In the genomic region with DNA sequence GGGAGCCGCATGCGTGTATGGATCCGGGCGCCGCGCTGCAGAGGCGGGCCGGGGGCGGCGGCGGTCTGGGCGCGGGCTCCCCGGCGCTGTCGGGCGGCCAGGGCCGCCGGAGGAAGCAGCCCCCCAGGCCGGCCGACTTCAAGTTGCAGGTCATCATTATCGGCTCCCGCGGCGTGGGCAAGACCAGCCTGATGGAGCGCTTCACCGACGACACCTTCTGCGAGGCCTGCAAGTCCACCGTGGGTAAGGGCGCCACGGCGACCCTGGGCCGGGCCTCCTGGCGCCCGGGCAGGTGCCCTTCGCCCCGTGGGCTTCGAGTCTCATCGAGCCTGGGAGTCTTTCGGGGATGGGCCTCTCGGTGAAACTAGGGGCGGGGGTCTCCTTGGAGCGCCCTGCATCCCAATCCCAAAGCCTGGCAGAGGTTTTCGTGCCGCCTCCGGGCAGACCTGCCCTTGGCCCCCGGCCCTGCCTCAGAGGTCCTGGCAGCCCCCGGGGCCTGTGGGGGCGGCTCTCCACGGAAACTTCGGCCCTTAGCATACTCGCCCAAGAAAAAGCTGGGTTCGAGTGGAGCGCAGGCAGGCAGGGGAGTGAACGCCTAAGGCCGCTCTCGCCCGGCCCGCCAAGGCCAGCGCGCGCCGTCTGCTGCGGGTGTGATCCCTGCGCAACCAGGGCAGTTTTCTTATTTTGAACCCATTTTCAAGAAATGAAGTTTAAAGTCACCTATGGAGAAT, we compare ENCODE assay signal across 1 cellular context.
TF ChIP-seq lines count a peak whose summit lies in the region.

No MANE protein-coding gene starts in this region.

TF ChIP-seq in K562, 482 proteins besides CTCF, POLR2A, EP300 and RAD21 (continues in another document):
- TF ChIP-seq, protein P1, sequence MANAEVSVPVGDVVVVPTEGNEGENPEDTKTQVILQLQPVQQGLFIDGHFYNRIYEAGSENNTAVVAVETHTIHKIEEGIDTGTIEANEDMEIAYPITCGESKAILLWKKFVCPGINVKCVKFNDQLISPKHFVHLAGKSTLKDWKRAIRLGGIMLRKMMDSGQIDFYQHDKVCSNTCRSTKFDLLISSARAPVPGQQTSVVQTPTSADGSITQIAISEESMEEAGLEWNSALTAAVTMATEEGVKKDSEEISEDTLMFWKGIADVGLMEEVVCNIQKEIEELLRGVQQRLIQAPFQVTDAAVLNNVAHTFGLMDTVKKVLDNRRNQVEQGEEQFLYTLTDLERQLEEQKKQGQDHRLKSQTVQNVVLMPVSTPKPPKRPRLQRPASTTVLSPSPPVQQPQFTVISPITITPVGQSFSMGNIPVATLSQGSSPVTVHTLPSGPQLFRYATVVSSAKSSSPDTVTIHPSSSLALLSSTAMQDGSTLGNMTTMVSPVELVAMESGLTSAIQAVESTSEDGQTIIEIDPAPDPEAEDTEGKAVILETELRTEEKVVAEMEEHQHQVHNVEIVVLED (CRISPR knock-in tag; IDR thresholded peaks at IDR 0.05) = no peak
- no peak for TF ChIP-seq CEBPG (CRISPR knock-in tag; IDR thresholded peaks at IDR 0.05)
- no peak for TF ChIP-seq CEBPG (tag; conservative IDR thresholded peaks at IDR 0.05 in 1 of 2, IDR thresholded peaks at IDR 0.05 in 1 of 2)
- TF ChIP-seq, protein P2, sequence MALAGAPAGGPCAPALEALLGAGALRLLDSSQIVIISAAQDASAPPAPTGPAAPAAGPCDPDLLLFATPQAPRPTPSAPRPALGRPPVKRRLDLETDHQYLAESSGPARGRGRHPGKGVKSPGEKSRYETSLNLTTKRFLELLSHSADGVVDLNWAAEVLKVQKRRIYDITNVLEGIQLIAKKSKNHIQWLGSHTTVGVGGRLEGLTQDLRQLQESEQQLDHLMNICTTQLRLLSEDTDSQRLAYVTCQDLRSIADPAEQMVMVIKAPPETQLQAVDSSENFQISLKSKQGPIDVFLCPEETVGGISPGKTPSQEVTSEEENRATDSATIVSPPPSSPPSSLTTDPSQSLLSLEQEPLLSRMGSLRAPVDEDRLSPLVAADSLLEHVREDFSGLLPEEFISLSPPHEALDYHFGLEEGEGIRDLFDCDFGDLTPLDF (CRISPR knock-in tag; IDR thresholded peaks at IDR 0.05) = peak; percentile 51
- 0 out of 2 replicates have a peak, but pooled peaks have one; percentile 75 for TF ChIP-seq RBM14 (IDR thresholded peaks at IDR 0.05; ENCODE audit: borderline replicate concordance, insufficient read depth, low read depth, low read length)
- TF ChIP-seq POLR2G (IDR thresholded peaks at IDR 0.05; ENCODE audit: low read depth, low read length) = 0 out of 2 replicates have a peak, but pooled peaks have one; percentile 10
- TF ChIP-seq COPS2 (conservative IDR thresholded peaks at IDR 0.05) = no peak
- TF ChIP-seq PHF8 (IDR thresholded peaks at IDR 0.05; ENCODE audit: borderline replicate concordance, low read length) = peak; percentile 56; the same call in 1 of the 2 replicates
- TF ChIP-seq, protein P3, sequence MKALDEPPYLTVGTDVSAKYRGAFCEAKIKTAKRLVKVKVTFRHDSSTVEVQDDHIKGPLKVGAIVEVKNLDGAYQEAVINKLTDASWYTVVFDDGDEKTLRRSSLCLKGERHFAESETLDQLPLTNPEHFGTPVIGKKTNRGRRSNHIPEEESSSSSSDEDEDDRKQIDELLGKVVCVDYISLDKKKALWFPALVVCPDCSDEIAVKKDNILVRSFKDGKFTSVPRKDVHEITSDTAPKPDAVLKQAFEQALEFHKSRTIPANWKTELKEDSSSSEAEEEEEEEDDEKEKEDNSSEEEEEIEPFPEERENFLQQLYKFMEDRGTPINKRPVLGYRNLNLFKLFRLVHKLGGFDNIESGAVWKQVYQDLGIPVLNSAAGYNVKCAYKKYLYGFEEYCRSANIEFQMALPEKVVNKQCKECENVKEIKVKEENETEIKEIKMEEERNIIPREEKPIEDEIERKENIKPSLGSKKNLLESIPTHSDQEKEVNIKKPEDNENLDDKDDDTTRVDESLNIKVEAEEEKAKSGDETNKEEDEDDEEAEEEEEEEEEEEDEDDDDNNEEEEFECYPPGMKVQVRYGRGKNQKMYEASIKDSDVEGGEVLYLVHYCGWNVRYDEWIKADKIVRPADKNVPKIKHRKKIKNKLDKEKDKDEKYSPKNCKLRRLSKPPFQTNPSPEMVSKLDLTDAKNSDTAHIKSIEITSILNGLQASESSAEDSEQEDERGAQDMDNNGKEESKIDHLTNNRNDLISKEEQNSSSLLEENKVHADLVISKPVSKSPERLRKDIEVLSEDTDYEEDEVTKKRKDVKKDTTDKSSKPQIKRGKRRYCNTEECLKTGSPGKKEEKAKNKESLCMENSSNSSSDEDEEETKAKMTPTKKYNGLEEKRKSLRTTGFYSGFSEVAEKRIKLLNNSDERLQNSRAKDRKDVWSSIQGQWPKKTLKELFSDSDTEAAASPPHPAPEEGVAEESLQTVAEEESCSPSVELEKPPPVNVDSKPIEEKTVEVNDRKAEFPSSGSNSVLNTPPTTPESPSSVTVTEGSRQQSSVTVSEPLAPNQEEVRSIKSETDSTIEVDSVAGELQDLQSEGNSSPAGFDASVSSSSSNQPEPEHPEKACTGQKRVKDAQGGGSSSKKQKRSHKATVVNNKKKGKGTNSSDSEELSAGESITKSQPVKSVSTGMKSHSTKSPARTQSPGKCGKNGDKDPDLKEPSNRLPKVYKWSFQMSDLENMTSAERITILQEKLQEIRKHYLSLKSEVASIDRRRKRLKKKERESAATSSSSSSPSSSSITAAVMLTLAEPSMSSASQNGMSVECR (CRISPR knock-in tag; IDR thresholded peaks at IDR 0.05) = peak; percentile 40; the same call in 1 of the 2 replicates
- TF ChIP-seq, protein P4, sequence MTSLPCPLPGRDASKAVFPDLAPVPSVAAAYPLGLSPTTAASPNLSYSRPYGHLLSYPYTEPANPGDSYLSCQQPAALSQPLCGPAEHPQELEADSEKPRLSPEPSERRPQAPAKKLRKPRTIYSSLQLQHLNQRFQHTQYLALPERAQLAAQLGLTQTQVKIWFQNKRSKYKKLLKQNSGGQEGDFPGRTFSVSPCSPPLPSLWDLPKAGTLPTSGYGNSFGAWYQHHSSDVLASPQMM (CRISPR knock-in tag; IDR thresholded peaks at IDR 0.05) = no peak
- no peak for TF ChIP-seq CCNT2 (IDR thresholded peaks at IDR 0.05; ENCODE audit: borderline replicate concordance, extremely low read depth, insufficient read length, low read depth, low read length)
- TF ChIP-seq HNRNPLL (IDR thresholded peaks at IDR 0.05; ENCODE audit: low read depth, low read length, poor library complexity, severe bottlenecking) = peak; percentile 61
- TF ChIP-seq SMARCC2 (IDR thresholded peaks at IDR 0.05; ENCODE audit: low read depth) = no peak
- TF ChIP-seq SIN3A (IDR thresholded peaks at IDR 0.05; ENCODE audit: borderline replicate concordance in 2 of 2, control insufficient read depth in 1 of 2, low read depth in 2 of 2, low read length in 2 of 2) = 0 out of 4 replicates have a peak, but pooled peaks have one; percentile 13 to 25
- no peak for TF ChIP-seq YBX1 (IDR thresholded peaks at IDR 0.05)
- TF ChIP-seq, protein P5, sequence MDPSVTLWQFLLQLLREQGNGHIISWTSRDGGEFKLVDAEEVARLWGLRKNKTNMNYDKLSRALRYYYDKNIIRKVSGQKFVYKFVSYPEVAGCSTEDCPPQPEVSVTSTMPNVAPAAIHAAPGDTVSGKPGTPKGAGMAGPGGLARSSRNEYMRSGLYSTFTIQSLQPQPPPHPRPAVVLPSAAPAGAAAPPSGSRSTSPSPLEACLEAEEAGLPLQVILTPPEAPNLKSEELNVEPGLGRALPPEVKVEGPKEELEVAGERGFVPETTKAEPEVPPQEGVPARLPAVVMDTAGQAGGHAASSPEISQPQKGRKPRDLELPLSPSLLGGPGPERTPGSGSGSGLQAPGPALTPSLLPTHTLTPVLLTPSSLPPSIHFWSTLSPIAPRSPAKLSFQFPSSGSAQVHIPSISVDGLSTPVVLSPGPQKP (CRISPR knock-in tag; IDR thresholded peaks at IDR 0.05) = no peak
- TF ChIP-seq, protein P6, sequence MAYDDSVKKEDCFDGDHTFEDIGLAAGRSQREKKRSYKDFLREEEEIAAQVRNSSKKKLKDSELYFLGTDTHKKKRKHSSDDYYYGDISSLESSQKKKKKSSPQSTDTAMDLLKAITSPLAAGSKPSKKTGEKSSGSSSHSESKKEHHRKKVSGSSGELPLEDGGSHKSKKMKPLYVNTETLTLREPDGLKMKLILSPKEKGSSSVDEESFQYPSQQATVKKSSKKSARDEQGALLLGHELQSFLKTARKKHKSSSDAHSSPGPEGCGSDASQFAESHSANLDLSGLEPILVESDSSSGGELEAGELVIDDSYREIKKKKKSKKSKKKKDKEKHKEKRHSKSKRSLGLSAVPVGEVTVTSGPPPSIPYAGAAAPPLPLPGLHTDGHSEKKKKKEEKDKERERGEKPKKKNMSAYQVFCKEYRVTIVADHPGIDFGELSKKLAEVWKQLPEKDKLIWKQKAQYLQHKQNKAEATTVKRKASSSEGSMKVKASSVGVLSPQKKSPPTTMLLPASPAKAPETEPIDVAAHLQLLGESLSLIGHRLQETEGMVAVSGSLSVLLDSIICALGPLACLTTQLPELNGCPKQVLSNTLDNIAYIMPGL (CRISPR knock-in tag; IDR thresholded peaks at IDR 0.05) = 0 out of 2 replicates have a peak, but pooled peaks have one; percentile 41
- no peak for TF ChIP-seq RCOR1 (IDR thresholded peaks at IDR 0.05; ENCODE audit: borderline replicate concordance in 1 of 2, low read depth in 2 of 2, low read length in 2 of 2)
- TF ChIP-seq ZNF830 (CRISPR knock-in tag; IDR thresholded peaks at IDR 0.05) = no peak
- TF ChIP-seq NR2C2 (CRISPR knock-in tag; IDR thresholded peaks at IDR 0.05) = no peak
- TF ChIP-seq NR2C2 (tag; IDR thresholded peaks at IDR 0.05) = 0 out of 2 replicates have a peak, but pooled peaks have one; percentile 15
- TF ChIP-seq, protein P7, sequence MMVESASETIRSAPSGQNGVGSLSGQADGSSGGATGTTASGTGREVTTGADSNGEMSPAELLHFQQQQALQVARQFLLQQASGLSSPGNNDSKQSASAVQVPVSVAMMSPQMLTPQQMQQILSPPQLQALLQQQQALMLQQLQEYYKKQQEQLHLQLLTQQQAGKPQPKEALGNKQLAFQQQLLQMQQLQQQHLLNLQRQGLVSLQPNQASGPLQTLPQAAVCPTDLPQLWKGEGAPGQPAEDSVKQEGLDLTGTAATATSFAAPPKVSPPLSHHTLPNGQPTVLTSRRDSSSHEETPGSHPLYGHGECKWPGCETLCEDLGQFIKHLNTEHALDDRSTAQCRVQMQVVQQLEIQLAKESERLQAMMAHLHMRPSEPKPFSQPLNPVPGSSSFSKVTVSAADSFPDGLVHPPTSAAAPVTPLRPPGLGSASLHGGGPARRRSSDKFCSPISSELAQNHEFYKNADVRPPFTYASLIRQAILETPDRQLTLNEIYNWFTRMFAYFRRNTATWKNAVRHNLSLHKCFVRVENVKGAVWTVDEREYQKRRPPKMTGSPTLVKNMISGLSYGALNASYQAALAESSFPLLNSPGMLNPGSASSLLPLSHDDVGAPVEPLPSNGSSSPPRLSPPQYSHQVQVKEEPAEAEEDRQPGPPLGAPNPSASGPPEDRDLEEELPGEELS (CRISPR knock-in tag; IDR thresholded peaks at IDR 0.05; ENCODE audit: borderline replicate concordance) = no peak
- 0 out of 2 replicates have a peak, but pooled peaks have one; percentile 48 for TF ChIP-seq L3MBTL2 (IDR thresholded peaks at IDR 0.05)
- peak; percentile 35 for TF ChIP-seq CHD1 (IDR thresholded peaks at IDR 0.05; ENCODE audit: low read length)
- TF ChIP-seq ZNF583 (CRISPR knock-in tag; IDR thresholded peaks at IDR 0.05) = no peak
- TF ChIP-seq CC2D1A (IDR thresholded peaks at IDR 0.05) = no peak
- no peak for TF ChIP-seq EWSR1 (IDR thresholded peaks at IDR 0.05; ENCODE audit: borderline replicate concordance, low read depth, partially characterized antibody)
- no peak for TF ChIP-seq PCBP1 (IDR thresholded peaks at IDR 0.05; ENCODE audit: low read depth, low read length, poor library complexity, severe bottlenecking)
- no peak for TF ChIP-seq CREB1 (IDR thresholded peaks at IDR 0.05)
- TF ChIP-seq CREB1 (CRISPR knock-in tag; IDR thresholded peaks at IDR 0.05) = no peak
- TF ChIP-seq, protein P8, sequence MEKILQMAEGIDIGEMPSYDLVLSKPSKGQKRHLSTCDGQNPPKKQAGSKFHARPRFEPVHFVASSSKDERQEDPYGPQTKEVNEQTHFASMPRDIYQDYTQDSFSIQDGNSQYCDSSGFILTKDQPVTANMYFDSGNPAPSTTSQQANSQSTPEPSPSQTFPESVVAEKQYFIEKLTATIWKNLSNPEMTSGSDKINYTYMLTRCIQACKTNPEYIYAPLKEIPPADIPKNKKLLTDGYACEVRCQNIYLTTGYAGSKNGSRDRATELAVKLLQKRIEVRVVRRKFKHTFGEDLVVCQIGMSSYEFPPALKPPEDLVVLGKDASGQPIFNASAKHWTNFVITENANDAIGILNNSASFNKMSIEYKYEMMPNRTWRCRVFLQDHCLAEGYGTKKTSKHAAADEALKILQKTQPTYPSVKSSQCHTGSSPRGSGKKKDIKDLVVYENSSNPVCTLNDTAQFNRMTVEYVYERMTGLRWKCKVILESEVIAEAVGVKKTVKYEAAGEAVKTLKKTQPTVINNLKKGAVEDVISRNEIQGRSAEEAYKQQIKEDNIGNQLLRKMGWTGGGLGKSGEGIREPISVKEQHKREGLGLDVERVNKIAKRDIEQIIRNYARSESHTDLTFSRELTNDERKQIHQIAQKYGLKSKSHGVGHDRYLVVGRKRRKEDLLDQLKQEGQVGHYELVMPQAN (IDR thresholded peaks at IDR 0.05; ENCODE audit: borderline replicate concordance) = no peak
- TF ChIP-seq TGIF2 (CRISPR knock-in tag; IDR thresholded peaks at IDR 0.05) = 0 out of 2 replicates have a peak, but pooled peaks have one; percentile 38
- TF ChIP-seq, protein P9, sequence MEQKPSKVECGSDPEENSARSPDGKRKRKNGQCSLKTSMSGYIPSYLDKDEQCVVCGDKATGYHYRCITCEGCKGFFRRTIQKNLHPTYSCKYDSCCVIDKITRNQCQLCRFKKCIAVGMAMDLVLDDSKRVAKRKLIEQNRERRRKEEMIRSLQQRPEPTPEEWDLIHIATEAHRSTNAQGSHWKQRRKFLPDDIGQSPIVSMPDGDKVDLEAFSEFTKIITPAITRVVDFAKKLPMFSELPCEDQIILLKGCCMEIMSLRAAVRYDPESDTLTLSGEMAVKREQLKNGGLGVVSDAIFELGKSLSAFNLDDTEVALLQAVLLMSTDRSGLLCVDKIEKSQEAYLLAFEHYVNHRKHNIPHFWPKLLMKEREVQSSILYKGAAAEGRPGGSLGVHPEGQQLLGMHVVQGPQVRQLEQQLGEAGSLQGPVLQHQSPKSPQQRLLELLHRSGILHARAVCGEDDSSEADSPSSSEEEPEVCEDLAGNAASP (IDR thresholded peaks at IDR 0.05) = no peak
- TF ChIP-seq THRAP3 (IDR thresholded peaks at IDR 0.05; ENCODE audit: borderline replicate concordance) = no peak
- peak; percentile 80 for TF ChIP-seq ZFX (CRISPR knock-in tag; IDR thresholded peaks at IDR 0.05)
- TF ChIP-seq ZNF140 (CRISPR knock-in tag; IDR thresholded peaks at IDR 0.05) = no peak
- no peak for TF ChIP-seq MTF1 (CRISPR knock-in tag; IDR thresholded peaks at IDR 0.05; ENCODE audit: borderline replicate concordance)
- peak; percentile 82 to 84 for TF ChIP-seq NRF1 (conservative IDR thresholded peaks at IDR 0.05 in 1 of 2, IDR thresholded peaks at IDR 0.05 in 1 of 2)
- TF ChIP-seq RBBP5 (IDR thresholded peaks at IDR 0.05; ENCODE audit: borderline replicate concordance, insufficient read depth, low read length, poor library complexity, severe bottlenecking) = peak; percentile 69
- peak; percentile 67 for TF ChIP-seq RBFOX2 (IDR thresholded peaks at IDR 0.05; ENCODE audit: low read depth, low read length)
- TF ChIP-seq KDM5B (IDR thresholded peaks at IDR 0.05; ENCODE audit: insufficient replicate concordance, low read depth, low read length) = peak; percentile 63
- no peak for TF ChIP-seq MCM3 (IDR thresholded peaks at IDR 0.05)
